In the genomic region with DNA sequence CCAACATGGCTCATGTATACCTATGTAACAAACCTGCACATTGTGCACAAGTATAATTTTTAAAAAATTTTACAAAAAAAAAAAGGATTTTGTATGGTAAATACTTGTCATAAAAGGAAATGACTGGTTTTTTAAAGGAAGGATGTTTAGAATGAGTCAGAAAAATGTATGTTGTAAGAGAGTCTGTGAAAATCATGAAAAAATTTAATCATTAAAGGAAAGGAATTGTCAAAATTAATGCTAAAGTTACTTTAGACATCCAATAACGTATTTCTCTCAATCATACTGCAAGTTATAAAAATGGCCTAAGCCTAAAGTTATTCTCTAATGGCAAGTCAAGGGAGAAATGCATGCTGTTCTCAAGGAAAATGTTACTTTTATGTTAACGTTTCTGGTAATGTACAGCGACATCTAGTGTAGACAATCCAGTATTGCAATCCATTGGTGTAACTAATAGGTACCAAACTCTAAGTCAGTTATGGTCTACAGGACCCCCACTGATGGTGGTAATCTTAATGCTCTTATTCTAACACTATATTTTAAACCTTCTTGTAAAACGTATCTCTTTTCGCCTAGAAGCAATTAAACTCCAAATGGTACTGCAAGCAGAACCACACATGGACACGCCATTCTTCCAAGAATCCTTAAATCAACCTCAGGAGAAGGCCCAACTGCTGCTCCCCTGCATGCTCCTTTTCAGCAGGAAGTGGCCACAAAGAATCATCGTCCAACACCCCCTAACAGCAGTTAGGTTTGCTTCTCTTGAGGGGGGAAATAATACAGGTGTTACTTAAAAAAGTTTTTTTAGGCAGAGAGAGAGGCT, we compare ENCODE assay signal across 9 cellular contexts. TPM values are rescaled to one million over a fixed set of nuclear protein-coding genes. Genes with fewer than 3 reads are reported as not detected.
DNase-seq lines count a peak whose midpoint lies in the region; ATAC-seq and TF ChIP-seq lines count a peak whose summit lies in the region.
"Had no signal": no experiment of that assay in that cellular context is flagged by ENCODE, and none has a peak within 500 bp of the region (broad histone marks: within the 10 kb centered on the region; RNA-seq: fewer than 3 reads in every experiment).

No MANE protein-coding gene starts in this region.

- no peak overlapping the region for H3K9ac ChIP-seq in KMS-11
- H3K9ac ChIP-seq in parathyroid adenoma = no peak overlapping the region

- 59% methylated on average over 7 of the region's 7 CpGs for WGBS in esophagus muscularis mucosa

- H3K27me3 ChIP-seq in KMS-11 (ENCODE audit: insufficient read depth, low read depth) (no peaks in the 10 kb centered on the region), esophagus muscularis mucosa (no peaks in the 10 kb centered on the region), parathyroid adenoma (ENCODE audit: control insufficient read depth, insufficient read depth, low read length) (no peaks in the 10 kb centered on the region)

- TF ChIP-seq EP300 in esophagus muscularis mucosa (IDR thresholded peaks at IDR 0.05) = no peak

- no peak for ATAC-seq in stimulated activated effector memory CD8-positive, alpha-beta T cell treated with anti-CD3 and anti-CD28 coated beads, Interleukin-12 subunit alpha, Interleukin-12 subunit beta, amount 100 ng/mL, for 72 hours

- no peaks in the 10 kb centered on the region for H3K36me3 ChIP-seq in KMS-11 (ENCODE audit: insufficient read depth)
- no peaks in the 10 kb centered on the region for H3K36me3 ChIP-seq in esophagus muscularis mucosa
- H3K36me3 ChIP-seq in parathyroid adenoma (ENCODE audit: control insufficient read depth, insufficient read depth, low read length) = no peaks in the 10 kb centered on the region

- intact Hi-C loops in esophagus muscularis mucosa (cut with DNase I) = loop anchor here (5.0 kb wide), 1 partner anchor 72 kb away; no protein-coding TSS in a partner anchor

- H3K4me1 Mint-ChIP-seq in stimulated activated effector memory CD8-positive, alpha-beta T cell treated with anti-CD3 and anti-CD28 coated beads, Interleukin-12 subunit alpha, Interleukin-12 subunit beta, amount 100 ng/mL, for 72 hours = no peaks in the 10 kb centered on the region

- DNase-seq in GF-D8 (lab: John Stamatoyannopoulos, UW) (peak; percentile 16), SIG-M5 treated with dmso at 0.1 percent for 504 hours (lab: John Stamatoyannopoulos, UW; ENCODE audit: unreplicated experiment) (peak; percentile 72), esophagus muscularis mucosa (ENCODE audit: extremely low spot score) (no peak), amniotic stem cell (lab: John Stamatoyannopoulos, UW) (no peak)
- no peak for DNase-seq in activated CD8-positive, alpha-beta memory T cell treated with anti-CD3 and anti-CD28 coated beads for 24 hours
- no peak for DNase-seq in stimulated activated effector memory CD8-positive, alpha-beta T cell treated with anti-CD3 and anti-CD28 coated beads, Interleukin-12 subunit alpha, Interleukin-12 subunit beta, amount 100 ng/mL, for 72 hours (ENCODE audit: low spot score in 2 of 2)

- H3K27ac ChIP-seq in KMS-11 = no peak overlapping the region
- H3K27ac ChIP-seq in esophagus muscularis mucosa (replicated peaks in 1 of 4) = peak overlapping the region in 1 of 4 donors; percentile 63
- H3K27ac ChIP-seq in parathyroid adenoma = no peak overlapping the region

- H3K4me1 ChIP-seq in KMS-11 (ENCODE audit: low read depth, poor library complexity, severe bottlenecking) = no peaks in the 10 kb centered on the region
- peaks cover 32 to 43% (median 41%) of the 10 kb centered on the region in 4 donors for H3K4me1 ChIP-seq in esophagus muscularis mucosa
- no peaks in the 10 kb centered on the region for H3K4me1 ChIP-seq in parathyroid adenoma

- H3K9me3 Mint-ChIP-seq in stimulated activated effector memory CD8-positive, alpha-beta T cell treated with anti-CD3 and anti-CD28 coated beads, Interleukin-12 subunit alpha, Interleukin-12 subunit beta, amount 100 ng/mL, for 72 hours = no peaks in the 10 kb centered on the region
- H3K9me3 Mint-ChIP-seq: activated naive CD4-positive, alpha-beta T cell treated with anti-CD3 and anti-CD28 coated beads, Interleukin-2, amount 50 U/mL, for 24 hours had no signal

- H3K36me3 Mint-ChIP-seq in stimulated activated effector memory CD8-positive, alpha-beta T cell treated with anti-CD3 and anti-CD28 coated beads, Interleukin-12 subunit alpha, Interleukin-12 subunit beta, amount 100 ng/mL, for 72 hours = no peaks in the 10 kb centered on the region

- TF ChIP-seq CTCF in KMS-11 (conservative IDR thresholded peaks at IDR 0.05; ENCODE audit: low read depth, low read length) (peak; percentile 88), esophagus muscularis mucosa (IDR thresholded peaks at IDR 0.05) (peak; percentile 66 to 83 (median 73)), parathyroid adenoma (IDR thresholded peaks at IDR 0.05) (peak; percentile 77)

- H3K4me3 ChIP-seq in KMS-11 (IDR thresholded peaks at IDR 0.05; ENCODE audit: insufficient read depth, low read depth, low read length) = no peak overlapping the region
- no peak overlapping the region for H3K4me3 ChIP-seq in esophagus muscularis mucosa
- no peak overlapping the region for H3K4me3 ChIP-seq in parathyroid adenoma (ENCODE audit: low read depth, low read length)

- H3K9me3 ChIP-seq in esophagus muscularis mucosa = no peaks in the 10 kb centered on the region
- H3K9me3 ChIP-seq in parathyroid adenoma (ENCODE audit: control insufficient read depth, low read length) = no peaks in the 10 kb centered on the region

- no peak overlapping the region for H3K4me3 Mint-ChIP-seq in stimulated activated effector memory CD8-positive, alpha-beta T cell treated with anti-CD3 and anti-CD28 coated beads, Interleukin-12 subunit alpha, Interleukin-12 subunit beta, amount 100 ng/mL, for 72 hours
- H3K4me3 Mint-ChIP-seq: activated naive CD4-positive, alpha-beta T cell treated with anti-CD3 and anti-CD28 coated beads, Interleukin-2, amount 50 U/mL, for 24 hours had no signal

- H3K27ac Mint-ChIP-seq in stimulated activated effector memory CD8-positive, alpha-beta T cell treated with anti-CD3 and anti-CD28 coated beads, Interleukin-12 subunit alpha, Interleukin-12 subunit beta, amount 100 ng/mL, for 72 hours = no peak overlapping the region
- H3K27ac Mint-ChIP-seq: activated naive CD4-positive, alpha-beta T cell treated with anti-CD3 and anti-CD28 coated beads, Interleukin-2, amount 50 U/mL, for 24 hours had no signal

- H2AFZ ChIP-seq in KMS-11 (ENCODE audit: low read depth) (no peak overlapping the region), parathyroid adenoma (no peak overlapping the region)

- no peaks in the 10 kb centered on the region for H4K20me1 ChIP-seq in KMS-11 (ENCODE audit: insufficient read depth)

- no peaks in the 10 kb centered on the region for H3K79me2 ChIP-seq in KMS-11 (ENCODE audit: insufficient read depth, low read depth)
- peaks cover 13% of the 10 kb centered on the region for H3K79me2 ChIP-seq in parathyroid adenoma

- H3K4me2 ChIP-seq in KMS-11 (no peak overlapping the region), parathyroid adenoma (ENCODE audit: low read length) (no peak overlapping the region)

- no peak for TF ChIP-seq POLR2A in esophagus muscularis mucosa (IDR thresholded peaks at IDR 0.05; ENCODE audit: low read depth)

RNA-seq across cellular contexts. Expression of a gene that starts 35.3 kb away (rescaled TPM):
- 10 to 100 TPM in 1 of 4 donors, 1 to 10 TPM in 3; 3.0 to 11.6 (median 3.7) TPM for total RNA-seq in esophagus muscularis mucosa

Comparison
In these comparisons a context has a peak if more than half of its experiments do, and no peak if none do; other contexts are left out.
1. DNase-seq: peak in GF-D8 (single experiment) and SIG-M5 treated with dmso at 0.1 percent for 504 hours (single experiment); none in esophagus muscularis mucosa (single experiment), activated CD8-positive, alpha-beta memory T cell treated with anti-CD3 and anti-CD28 coated beads for 24 hours (single experiment), stimulated activated effector memory CD8-positive, alpha-beta T cell treated with anti-CD3 and anti-CD28 coated beads, Interleukin-12 subunit alpha, Interleukin-12 subunit beta, amount 100 ng/mL, for 72 hours (0 of 2) and amniotic stem cell (single experiment).
2. Peak in every context shown above with its lines, with median percentiles within 50 percentile points of each other: CTCF ChIP-seq.